ENCODE assay signal across 34 cellular contexts in genomic region chr20:53338716-53339115, GRCh38.
"Had no signal": no experiment of that assay in that cellular context is flagged by ENCODE, and none has a peak within 500 bp of the region (broad histone marks: within the 10 kb centered on the region; RNA-seq: fewer than 3 reads in every experiment).

No MANE protein-coding gene starts in this region.

- H3K36me3 ChIP-seq: adrenal gland, ascending aorta, brain microvascular endothelial cell, breast epithelium, cardiac muscle cell had no signal

- H3K27me3 ChIP-seq: adrenal gland, ascending aorta, body of pancreas, brain microvascular endothelial cell, breast epithelium, cardiac muscle cell had no signal

- H3K9me3 ChIP-seq: adrenal gland, ascending aorta, body of pancreas, breast epithelium had no signal

- H3K4me1 ChIP-seq: adrenal gland, ascending aorta, breast epithelium had no signal

- FAIRE-seq: astrocyte, bronchial epithelial cell had no signal

- H3K27ac ChIP-seq: adrenal gland, ascending aorta, body of pancreas, brain microvascular endothelial cell, breast epithelium, cardiac muscle cell had no signal

- ATAC-seq: activated naive CD4-positive, alpha-beta T cell treated with anti-CD3 and anti-CD28 coated beads, Interleukin-2, amount 50 U/mL, for 72 hours; activated naive CD8-positive, alpha-beta T cell treated with anti-CD3 and anti-CD28 coated beads, Interleukin-2, amount 50 U/mL, for 24 hours; activated T-cell treated with anti-CD3 and anti-CD28 coated beads, Interleukin-2, amount 50 U/mL, for 4 hours; activated T-cell treated with anti-CD3 and anti-CD28 coated beads, Interleukin-2, amount 50 U/mL, for 72 hours; activated T-helper 17 cell treated with anti-CD3 and anti-CD28 coated beads, Interleukin-2, amount 50 U/mL, for 72 hours; body of pancreas had no signal

- H3K4me3 ChIP-seq: adrenal gland, ascending aorta, body of pancreas, breast epithelium, cardiac muscle cell had no signal

- DNase-seq: activated effector memory CD4-positive, alpha-beta T cell treated with anti-CD3 and anti-CD28 coated beads, Interleukin-2, amount 50 U/mL, for 16 hours; activated effector memory CD4-positive, alpha-beta T cell treated with Interleukin-2 at 50 U/mL for 16 hours; activated gamma-delta T cell; activated gamma-delta T cell treated with Interleukin-2 at 50 U/mL for 16 hours; activated naive CD4-positive, alpha-beta T cell; activated naive CD4-positive, alpha-beta T cell treated with anti-CD3 and anti-CD28 coated beads for 36 hours; activated naive CD4-positive, alpha-beta T cell treated with anti-CD3 and anti-CD28 coated beads, Interleukin-2, amount 10 ng/mL, durations not matched to agents 7 days and 5 days; activated naive CD4-positive, alpha-beta T cell treated with anti-CD3 and anti-CD28 coated beads, Interleukin-2, amount 50 U/mL, for 16 hours; activated naive CD4-positive, alpha-beta T cell treated with Interleukin-2 at 50 U/mL for 16 hours; activated naive CD8-positive, alpha-beta T cell treated with anti-CD3 and anti-CD28 coated beads for 36 hours; activated naive CD8-positive, alpha-beta T cell treated with anti-CD3 and anti-CD28 coated beads, Interleukin-2, amount 10 ng/mL, durations not matched to agents 7 days and 5 days; activated naive CD8-positive, alpha-beta T cell treated with anti-CD3 and anti-CD28 coated beads, Interleukin-2, amount 50 U/mL, for 24 hours; activated T-cell treated with anti-CD3 and anti-CD28 coated beads, Interleukin-2, amount 50 U/mL, for 1 hour; activated T-cell treated with anti-CD3 and anti-CD28 coated beads, Interleukin-2, amount 50 U/mL, for 24 hours; activated T-cell treated with anti-CD3 and anti-CD28 coated beads, Interleukin-2, amount 50 U/mL, for 4 hours; activated T-cell treated with anti-CD3 and anti-CD28 coated beads, Interleukin-2, amount 50 U/mL, for 48 hours; activated T-cell treated with anti-CD3 and anti-CD28 coated beads, Interleukin-2, amount 50 U/mL, for 72 hours; adrenal gland; amniotic stem cell; amygdala; anterior cingulate cortex; aorta; body of pancreas; brain microvascular endothelial cell; caudate nucleus; central memory CD4-positive, alpha-beta T cell; cerebellar nuclear complex had no signal
